ENCODE assay signal across 23 cellular contexts in the genomic region with DNA sequence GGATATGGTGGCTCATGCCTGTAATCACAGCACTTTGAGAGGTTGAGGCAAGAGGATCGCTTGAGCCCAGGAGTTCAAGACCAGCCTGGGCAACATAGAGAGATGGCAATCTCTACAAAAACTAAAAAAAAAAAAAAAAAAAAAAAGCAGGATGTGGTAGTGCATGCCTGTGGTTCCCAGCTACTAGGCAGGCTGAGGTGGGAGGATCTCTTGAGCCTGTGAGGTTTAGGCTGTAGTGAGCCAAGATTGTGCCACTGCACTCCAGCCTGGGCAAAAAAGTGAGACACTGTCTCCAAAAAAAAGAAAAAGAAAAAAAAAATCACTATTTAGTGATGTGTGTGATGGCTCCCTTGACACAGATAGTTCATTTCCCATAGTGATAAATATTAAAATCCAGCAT.
A peak's percentile ranks its signal among the peaks of the same experiment; 100 is the strongest.
DNase-seq lines count a peak whose midpoint lies in the region; ATAC-seq and TF ChIP-seq lines count a peak whose summit lies in the region.
"Had no signal": no experiment of that assay in that cellular context is flagged by ENCODE, and none has a peak within 500 bp of the region (broad histone marks: within the 10 kb centered on the region; RNA-seq: fewer than 3 reads in every experiment).

No MANE protein-coding gene starts in this region.

- no peak for ATAC-seq in activated naive CD8-positive, alpha-beta T cell treated with anti-CD3 and anti-CD28 coated beads, Interleukin-2, amount 50 U/mL, for 24 hours
- ATAC-seq: activated CD8-positive, alpha-beta memory T cell treated with anti-CD3 and anti-CD28 coated beads, Interleukin-2, amount 10 ng/mL, durations not matched to agents 7 days and 5 days; heart left ventricle; left ventricle myocardium superior; stimulated activated effector memory CD8-positive, alpha-beta T cell treated with anti-CD3 and anti-CD28 coated beads, Interleukin-12 subunit alpha, Interleukin-12 subunit beta, amount 100 ng/mL, for 72 hours had no signal

- no peaks in the 10 kb centered on the region for H3K27me3 ChIP-seq in GM23248 (replicated peaks; ENCODE audit: insufficient read depth)
- H3K27me3 ChIP-seq: adrenal gland, heart left ventricle, testis had no signal

- H3K9me3 ChIP-seq in GM23248 (ENCODE audit: low read depth), result no peaks in the 10 kb centered on the region
- H3K9me3 ChIP-seq: adrenal gland, heart left ventricle, testis had no signal

- no peaks in the 10 kb centered on the region for H3K36me3 ChIP-seq in GM23248 (ENCODE audit: low read depth)
- H3K36me3 ChIP-seq: adrenal gland, heart left ventricle had no signal

- no peaks in the 10 kb centered on the region for H3K9me3 Mint-ChIP-seq in activated naive CD8-positive, alpha-beta T cell treated with anti-CD3 and anti-CD28 coated beads, Interleukin-2, amount 50 U/mL, for 24 hours
- H3K9me3 Mint-ChIP-seq: CD4-positive, alpha-beta T cell had no signal

- H3K4me2 ChIP-seq in GM23248 (ENCODE audit: unreplicated experiment), result no peak overlapping the region

- H2AFZ ChIP-seq in GM23248, result no peak overlapping the region

- H3K4me3 ChIP-seq in GM23248, result no peak overlapping the region
- no peak overlapping the region for H3K4me3 ChIP-seq in choroid plexus epithelial cell (ENCODE audit: low read depth, low read length)
- H3K4me3 ChIP-seq: adrenal gland, heart left ventricle, testis had no signal

- H3K9me2 ChIP-seq in GM23248 (ENCODE audit: insufficient read depth), result no peaks in the 10 kb centered on the region

- no peak overlapping the region for H3K4me3 Mint-ChIP-seq in activated naive CD8-positive, alpha-beta T cell treated with anti-CD3 and anti-CD28 coated beads, Interleukin-2, amount 50 U/mL, for 24 hours
- H3K4me3 Mint-ChIP-seq: activated CD8-positive, alpha-beta memory T cell treated with anti-CD3 and anti-CD28 coated beads, Interleukin-2, amount 10 ng/mL, durations not matched to agents 7 days and 5 days; CD4-positive, alpha-beta T cell; stimulated activated effector memory CD8-positive, alpha-beta T cell treated with anti-CD3 and anti-CD28 coated beads, Interleukin-12 subunit alpha, Interleukin-12 subunit beta, amount 100 ng/mL, for 72 hours had no signal

- H3K27ac ChIP-seq in GM23248, result no peak overlapping the region
- H3K27ac ChIP-seq: adrenal gland, heart left ventricle, testis had no signal

- peaks cover 6% of the 10 kb centered on the region; the same call in 1 of the 2 replicates for H3K4me1 ChIP-seq in GM23248 (ENCODE audit: insufficient read depth)
- H3K4me1 ChIP-seq: adrenal gland, heart left ventricle, testis had no signal

- no peaks in the 10 kb centered on the region for H3K36me3 Mint-ChIP-seq in activated naive CD8-positive, alpha-beta T cell treated with anti-CD3 and anti-CD28 coated beads, Interleukin-2, amount 50 U/mL, for 24 hours (ENCODE audit: low read depth)
- H3K36me3 Mint-ChIP-seq: activated CD8-positive, alpha-beta memory T cell treated with anti-CD3 and anti-CD28 coated beads, Interleukin-2, amount 10 ng/mL, durations not matched to agents 7 days and 5 days; stimulated activated effector memory CD8-positive, alpha-beta T cell treated with anti-CD3 and anti-CD28 coated beads, Interleukin-12 subunit alpha, Interleukin-12 subunit beta, amount 100 ng/mL, for 72 hours had no signal

- H3K9ac ChIP-seq in GM23248, result no peak overlapping the region

- H3K27me3 Mint-ChIP-seq in activated naive CD8-positive, alpha-beta T cell treated with anti-CD3 and anti-CD28 coated beads, Interleukin-2, amount 50 U/mL, for 24 hours, result no peaks in the 10 kb centered on the region
- H3K27me3 Mint-ChIP-seq: activated CD8-positive, alpha-beta memory T cell treated with anti-CD3 and anti-CD28 coated beads, Interleukin-2, amount 10 ng/mL, durations not matched to agents 7 days and 5 days; CD4-positive, alpha-beta T cell had no signal

- no peaks in the 10 kb centered on the region for H3K79me2 ChIP-seq in GM23248 (ENCODE audit: insufficient read depth)

- in situ Hi-C loops in GM23248 (cut with MboI), result no loop called here

- TF ChIP-seq CTCF in choroid plexus epithelial cell (conservative IDR thresholded peaks at IDR 0.05; ENCODE audit: low read depth, low read length), result no peak

- WGBS in GM23248 (ENCODE audit: low coverage in 1 of 2, low lambda C conversion rate in 2 of 2, missing lambda C conversion rate in 2 of 2), 2 experiments, result 73 to 83% methylated on average over 1 of the region's 1 CpG

- DNase-seq in GM23248, result peak; percentile 46
- DNase-seq in RPMI8226, result peak; percentile 7
- DNase-seq in choroid plexus epithelial cell (ENCODE audit: low read depth), result peak; percentile 38
- peak; percentile 68 for DNase-seq in renal cortical epithelial cell (ENCODE audit: low read depth)
- no peak for DNase-seq in SHP77 (lab: John Stamatoyannopoulos, UW)
- no peak for DNase-seq in activated CD4-positive, alpha-beta T cell treated with anti-CD3 and anti-CD28 coated beads for 4 hours
- no peak for DNase-seq in activated naive CD8-positive, alpha-beta T cell treated with anti-CD3 and anti-CD28 coated beads, Interleukin-2, amount 50 U/mL, for 24 hours
- DNase-seq: activated CD4-positive, alpha-beta T cell treated with anti-CD3 and anti-CD28 coated beads for 48 hours; activated CD8-positive, alpha-beta memory T cell treated with anti-CD3 and anti-CD28 coated beads, Interleukin-2, amount 10 ng/mL, durations not matched to agents 7 days and 5 days; adrenal gland; CD4-positive, alpha-beta T cell; DMS153; effector CD8-positive, alpha-beta T cell; H7; heart left ventricle; left ventricle myocardium superior; NCI-H1417; NCI-H524; posterior cingulate gyrus; Right ventricle myocardium superior; testis had no signal

- no peaks in the 10 kb centered on the region for H3K4me1 Mint-ChIP-seq in activated naive CD8-positive, alpha-beta T cell treated with anti-CD3 and anti-CD28 coated beads, Interleukin-2, amount 50 U/mL, for 24 hours
- H3K4me1 Mint-ChIP-seq: activated CD8-positive, alpha-beta memory T cell treated with anti-CD3 and anti-CD28 coated beads, Interleukin-2, amount 10 ng/mL, durations not matched to agents 7 days and 5 days; stimulated activated effector memory CD8-positive, alpha-beta T cell treated with anti-CD3 and anti-CD28 coated beads, Interleukin-12 subunit alpha, Interleukin-12 subunit beta, amount 100 ng/mL, for 72 hours had no signal

- no peak overlapping the region for H3K27ac Mint-ChIP-seq in activated naive CD8-positive, alpha-beta T cell treated with anti-CD3 and anti-CD28 coated beads, Interleukin-2, amount 50 U/mL, for 24 hours
- H3K27ac Mint-ChIP-seq: activated CD8-positive, alpha-beta memory T cell treated with anti-CD3 and anti-CD28 coated beads, Interleukin-2, amount 10 ng/mL, durations not matched to agents 7 days and 5 days; activated T-helper 2 cell treated with anti-CD3 and anti-CD28 coated beads, Interferon-gamma antibody, Interleukin-2, Interleukin-4, amounts not matched to agents 10 μg/mL and 5 μg/mL and 100 μg/mL, durations not matched to agents 14 hours and 24 hours and 36 hours; CD4-positive, alpha-beta T cell; stimulated activated effector memory CD8-positive, alpha-beta T cell treated with anti-CD3 and anti-CD28 coated beads, Interleukin-12 subunit alpha, Interleukin-12 subunit beta, amount 100 ng/mL, for 72 hours had no signal

- H4K20me1 ChIP-seq in GM23248 (ENCODE audit: insufficient read depth), result no peaks in the 10 kb centered on the region; the same call in 1 of the 2 replicates

- H3F3A ChIP-seq in GM23248 (ENCODE audit: insufficient read depth), result 0 out of 2 replicates have a peak, but pooled peaks cover 4% of the 10 kb centered on the region

Comparison
In these comparisons a context has a peak if more than half of its experiments do, and no peak if none do; other contexts are left out.
1. DNase-seq: peak in GM23248 (single experiment), RPMI8226 (single experiment), choroid plexus epithelial cell (single experiment) and renal cortical epithelial cell (single experiment); none in SHP77 (0 of 2), activated CD4-positive, alpha-beta T cell treated with anti-CD3 and anti-CD28 coated beads for 4 hours (0 of 2) and activated naive CD8-positive, alpha-beta T cell treated with anti-CD3 and anti-CD28 coated beads, Interleukin-2, amount 50 U/mL, for 24 hours (single experiment).